8 cellular contexts compared by ENCODE assay signal in the genomic region with DNA sequence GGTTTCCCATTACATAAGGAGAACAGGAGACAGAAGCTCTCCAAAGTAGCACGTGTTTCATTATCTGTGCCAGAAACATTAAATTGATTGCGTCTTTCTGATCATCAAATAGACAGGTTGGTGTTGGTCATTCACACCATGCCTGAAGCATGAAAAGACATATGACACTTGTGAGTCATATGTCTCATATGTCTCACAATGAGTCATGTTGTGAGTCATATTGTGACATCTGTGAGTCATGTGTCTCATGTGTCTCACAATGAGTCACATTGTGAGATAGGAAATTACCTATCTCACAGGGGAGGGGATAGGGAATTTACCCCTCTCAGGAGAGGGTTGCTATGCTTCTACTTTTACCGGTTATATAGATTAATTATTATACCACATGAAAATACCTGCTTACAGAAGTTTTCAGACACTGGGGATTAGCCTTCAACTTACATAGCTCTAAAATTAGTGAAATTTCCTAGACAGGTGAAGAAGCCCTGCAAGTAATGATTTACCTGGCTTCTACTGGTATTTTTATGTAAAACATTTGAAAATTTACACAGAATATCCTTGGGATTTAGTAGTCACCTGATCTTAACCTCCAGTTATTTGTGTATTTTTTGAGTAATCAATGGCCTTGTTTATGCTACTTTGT.
A peak's percentile ranks its signal among the peaks of the same experiment; 100 is the strongest.
DNase-seq lines count a peak whose midpoint lies in the region; ATAC-seq, FAIRE-seq and TF ChIP-seq lines count a peak whose summit lies in the region.

No MANE protein-coding gene starts in this region.

- TF ChIP-seq EP300 in GM12878 (IDR thresholded peaks at IDR 0.05; ENCODE audit: borderline replicate concordance in 1 of 2, control insufficient read depth in 1 of 2, low read depth in 2 of 2, low read length in 2 of 2) = peak; percentile 100

- peaks cover 8% of the 10 kb centered on the region in 2 donors for H3K9me3 Mint-ChIP-seq in stimulated activated naive B cell treated with anti-CD40 and anti-IgM and Interleukin-4, amounts not matched to agents 10 μg/mL and 1 μg/mL and 100 μg/mL, for 72 hours

- SMC1A ChIA-PET in GM12878 (lab: Charles Lee; ENCODE audit: uncharacterized antibody, unreplicated experiment) = interaction anchor here (0.9 to 3.2 kb wide), 9 partner anchors 8 to 98 kb away, joined by 3 to 19 read pairs (median 3); no protein-coding TSS in a partner anchor

- H3K9me3 ChIP-seq in GM12878 (replicated peaks; ENCODE audit: control insufficient read depth, insufficient read depth, low read length) (peaks cover 1% of the 10 kb centered on the region; the same call in 2 of the 3 replicates), osteoblast (ENCODE audit: low read depth, low read length) (no peaks in the 10 kb centered on the region)

- TF ChIP-seq CTCF in GM13977 (IDR thresholded peaks at IDR 0.05; ENCODE audit: extremely low read depth, insufficient read depth, missing control alignments) (no peak), GM12878 (IDR thresholded peaks at IDR 0.05 in 2 of 3, conservative IDR thresholded peaks at IDR 0.05 in 1 of 3; ENCODE audit: control insufficient read depth in 2 of 3, extremely low read depth in 1 of 3, insufficient read depth in 1 of 3, low read depth in 3 of 3, low read length in 3 of 3) (no peak), osteoblast (IDR thresholded peaks at IDR 0.05; ENCODE audit: extremely low read depth, low read depth, low read length) (no peak)

- no peak overlapping the region for H3K9ac ChIP-seq in GM12878 (ENCODE audit: control insufficient read depth, insufficient read depth, low read length)

- H4K20me1 ChIP-seq in GM12878 (ENCODE audit: control insufficient read depth, insufficient read depth) (no peaks in the 10 kb centered on the region), osteoblast (ENCODE audit: insufficient read depth, low read length) (no peaks in the 10 kb centered on the region)

- POLR2A ChIA-PET in GM12878 (lab: Charles Lee) = interaction anchor here (1.3 kb wide), 1 partner anchor 27 kb away, joined by 5 read pairs; no protein-coding TSS in a partner anchor

- peak; percentile 26 for DNase-seq in GM13977 (ENCODE audit: low spot score)
- DNase-seq in GM12878 (ENCODE audit: low read depth, low spot score) = peak; percentile 88
- peak; percentile 38 for DNase-seq in stimulated activated naive B cell treated with anti-CD40 and anti-IgM and Interleukin-4, amounts not matched to agents 10 μg/mL and 1 μg/mL and 100 μg/mL, for 72 hours
- DNase-seq in NCI-H2107 treated with DMSO at 0.1 percent for 48 hours (lab: John Stamatoyannopoulos, UW; ENCODE audit: unreplicated experiment) = no peak
- no peak for DNase-seq in NCI-H526 (lab: John Stamatoyannopoulos, UW)
- no peak for DNase-seq in osteoblast (ENCODE audit: insufficient read length, low spot score, missing footprints)

- 0 out of 2 replicates have a peak, but pooled peaks have one; percentile 4 for TF ChIP-seq RAD21 in GM12878 (IDR thresholded peaks at IDR 0.05; ENCODE audit: insufficient read depth, low read depth, low read length)

- intact Hi-C loops in GM12878 (cut with micrococcal nuclease; ENCODE audit: unreplicated experiment) = loop anchor here (5.0 to 10.0 kb wide), 2 partner anchors 845 to 1278 kb away; partner anchors contain the start of gene GRSF1

- H3K4me2 ChIP-seq in GM12878 (ENCODE audit: control insufficient read depth, insufficient read depth) (no peak overlapping the region), osteoblast (ENCODE audit: insufficient read depth, low read length) (no peak overlapping the region)

- RAD21 ChIA-PET in GM12878 (lab: Charles Lee; ENCODE audit: unreplicated experiment) = interaction anchor here (0.6 to 1.0 kb wide), 4 partner anchors 9 to 29 kb away, joined by 3 read pairs; no protein-coding TSS in a partner anchor

- WGBS in GM12878 (ENCODE audit: insufficient coverage, insufficient replicate concordance, low lambda C conversion rate, missing lambda C conversion rate) = 2% methylated on average over 3 of the region's 3 CpGs

- no TSS peak for BruUV-seq in GM12878 (replicated peaks; lab: Mats Ljungman, UMichigan)

- H3K79me2 ChIP-seq in GM12878 (ENCODE audit: control insufficient read depth, insufficient read depth, low read length) (no peaks in the 10 kb centered on the region), osteoblast (ENCODE audit: insufficient read depth, low read length) (no peaks in the 10 kb centered on the region)

- H3K36me3 ChIP-seq in GM12878 (ENCODE audit: control insufficient read depth in 2 of 2, insufficient read depth in 2 of 2, low read length in 1 of 2) (no peaks in the 10 kb centered on the region), osteoblast (ENCODE audit: insufficient read depth, low read length) (no peaks in the 10 kb centered on the region)

- H3K27ac Mint-ChIP-seq in stimulated activated naive B cell treated with anti-CD40 and anti-IgM and Interleukin-4, amounts not matched to agents 10 μg/mL and 1 μg/mL and 100 μg/mL, for 72 hours = peak overlapping the region; percentile 93

- H3K4me1 Mint-ChIP-seq in stimulated activated naive B cell treated with anti-CD40 and anti-IgM and Interleukin-4, amounts not matched to agents 10 μg/mL and 1 μg/mL and 100 μg/mL, for 72 hours = peaks cover 6 to 7% of the 10 kb centered on the region in 2 donors

- H3K4me3 ChIP-seq in GM12878 (no peak overlapping the region), osteoblast (ENCODE audit: insufficient read depth, low read length) (no peak overlapping the region)

- TF ChIP-seq POLR2A in GM12878 (IDR thresholded peaks at IDR 0.05; ENCODE audit: low read depth, low read length) = no peak

- H3K4me1 ChIP-seq in GM12878 (ENCODE audit: control insufficient read depth, insufficient read depth, low read length) = no peaks in the 10 kb centered on the region; the same call in 1 of the 2 replicates
- no peaks in the 10 kb centered on the region for H3K4me1 ChIP-seq in osteoblast (ENCODE audit: insufficient read depth, low read length)

- H3K27me3 ChIP-seq in GM12878 (replicated peaks in 1 of 2; ENCODE audit: control insufficient read depth in 2 of 2, insufficient read depth in 2 of 2, low read length in 1 of 2) (no peaks in the 10 kb centered on the region), osteoblast (ENCODE audit: insufficient read depth, low read length) (no peaks in the 10 kb centered on the region)

- peak overlapping the region; percentile 32; the same call in 1 of the 2 replicates for H3K27ac ChIP-seq in GM12878 (ENCODE audit: control insufficient read depth, insufficient read depth)
- no peak overlapping the region for H3K27ac ChIP-seq in osteoblast (ENCODE audit: low read depth, low read length)

- peak; percentile 93 for ATAC-seq in GM21381 (IDR thresholded peaks at IDR 0.05; ENCODE audit: unreplicated experiment)
- ATAC-seq in HG03520 (IDR thresholded peaks at IDR 0.05; ENCODE audit: unreplicated experiment) = peak; percentile 93
- peak; percentile 94 for ATAC-seq in GM12878
- peak; percentile 94 to 95 for ATAC-seq in stimulated activated naive B cell treated with anti-CD40 and anti-IgM and Interleukin-4, amounts not matched to agents 10 μg/mL and 1 μg/mL and 100 μg/mL, for 72 hours (replicated peaks)

- peak overlapping the region in 1 of 2 donors; percentile 23 for H3K4me3 Mint-ChIP-seq in stimulated activated naive B cell treated with anti-CD40 and anti-IgM and Interleukin-4, amounts not matched to agents 10 μg/mL and 1 μg/mL and 100 μg/mL, for 72 hours

- CTCF ChIA-PET in GM12878 (lab: Yijun Ruan, JAX) = interaction anchor here (1.1 to 1.6 kb wide), 2 partner anchors 9 to 20 kb away, joined by 3 read pairs; no protein-coding TSS in a partner anchor

- H3K27me3 Mint-ChIP-seq in stimulated activated naive B cell treated with anti-CD40 and anti-IgM and Interleukin-4, amounts not matched to agents 10 μg/mL and 1 μg/mL and 100 μg/mL, for 72 hours = peaks cover 0 to 3% of the 10 kb centered on the region in 2 donors

- H3K36me3 Mint-ChIP-seq in stimulated activated naive B cell treated with anti-CD40 and anti-IgM and Interleukin-4, amounts not matched to agents 10 μg/mL and 1 μg/mL and 100 μg/mL, for 72 hours = peaks cover 0 to 3% of the 10 kb centered on the region in 2 donors

- FAIRE-seq in GM12878 (lab: Jason Lieb, UNC) = peak; percentile 52

- in situ Hi-C loops in GM13977 (cut with MboI; ENCODE audit: low pct_unique_long_range_greater_than_20kb, low sequenced_read_pairs, unreplicated experiment) = no loop called here
- in situ Hi-C loops in GM12878 (cut with MboI) = loop anchor here (25.0 kb wide), 1 partner anchor 1500 kb away; the partner anchor contains the start of gene RASSF6

- no peak overlapping the region for H2AFZ ChIP-seq in GM12878 (ENCODE audit: control insufficient read depth, low read depth, low read length)
- no peak overlapping the region for H2AFZ ChIP-seq in osteoblast (ENCODE audit: low read length)

TF ChIP-seq in GM12878, 131 proteins besides CTCF, POLR2A, EP300 and RAD21 (continues in another document):
- TF ChIP-seq ZBTB40 (IDR thresholded peaks at IDR 0.05; ENCODE audit: borderline replicate concordance) = no peak; the same call in 1 of the 2 replicates
- TF ChIP-seq ZNF274 (IDR thresholded peaks at IDR 0.05; ENCODE audit: insufficient read depth, insufficient read length) = no peak
- no peak for TF ChIP-seq HDAC6 (IDR thresholded peaks at IDR 0.05; ENCODE audit: unreplicated experiment)

Comparison
In these comparisons a context has a peak if more than half of its experiments do, and no peak if none do; other contexts are left out.
1. DNase-seq: peak in GM13977 (single experiment), GM12878 (single experiment) and stimulated activated naive B cell treated with anti-CD40 and anti-IgM and Interleukin-4, amounts not matched to agents 10 μg/mL and 1 μg/mL and 100 μg/mL, for 72 hours (single experiment); none in NCI-H2107 treated with DMSO at 0.1 percent for 48 hours (single experiment), NCI-H526 (0 of 2) and osteoblast (single experiment).
2. Peak in every context shown above with its lines, with median percentiles within 50 percentile points of each other: ATAC-seq.